ENCODE assay signal across 14 cellular contexts in the genomic region with DNA sequence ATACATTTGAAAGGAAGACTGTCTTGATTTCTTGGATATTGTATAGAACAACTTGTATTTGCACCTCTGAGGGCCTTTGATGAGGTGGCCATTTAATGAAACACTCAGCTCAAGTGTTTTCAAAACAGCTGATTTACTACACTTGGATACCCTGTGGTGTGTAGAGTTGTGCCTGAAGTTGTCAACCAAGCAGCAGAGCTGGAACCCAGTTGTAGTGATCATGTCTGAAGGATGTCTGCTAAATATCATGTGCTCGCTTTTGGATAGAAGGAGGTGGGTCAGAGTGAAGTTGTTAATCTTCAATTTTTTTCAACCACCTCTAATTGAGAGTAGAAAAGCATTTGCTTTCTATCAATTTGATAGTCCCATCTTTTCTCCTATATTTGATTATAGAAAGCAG.
"Had no signal": no experiment of that assay in that cellular context is flagged by ENCODE, and none has a peak within 500 bp of the region (broad histone marks: within the 10 kb centered on the region; RNA-seq: fewer than 3 reads in every experiment).

No MANE protein-coding gene starts in this region.

- H3K27ac Mint-ChIP-seq: neural progenitor cell, type B pancreatic cell had no signal

- H3K27me3 Mint-ChIP-seq: type B pancreatic cell had no signal

- H3K36me3 Mint-ChIP-seq: neural progenitor cell, type B pancreatic cell had no signal

- DNase-seq: activated CD4-positive, alpha-beta T cell treated with anti-CD3 and anti-CD28 coated beads, Interleukin-2, amount 50 U/mL, for 48 hours; activated CD4-positive, CD25-positive, alpha-beta regulatory T cell; activated gamma-delta T cell; central memory CD4-positive, alpha-beta T cell; cortex of kidney; effector CD8-positive, alpha-beta T cell; heart right ventricle; left lung; pancreas; SK-N-SH; stimulated activated CD4-positive, alpha-beta T cell treated with anti-CD3 and anti-CD28 coated beads, Interleukin-12 subunit alpha, Interleukin-12 subunit beta, amount 100 ng/mL, for 4 hours; stimulated activated naive CD4-positive, alpha-beta T cell treated with Interleukin-2 at 50 U/mL for 16 hours had no signal

- H3K4me3 Mint-ChIP-seq: neural progenitor cell, type B pancreatic cell had no signal

- H3K9me3 Mint-ChIP-seq: neural progenitor cell, type B pancreatic cell had no signal

- ATAC-seq: heart right ventricle, left lung, pancreas had no signal
